8 cellular contexts compared by ENCODE assay signal in genomic region chr10:100347568-100348195, GRCh38. TPM values are rescaled to one million over a fixed set of nuclear protein-coding genes. Genes with fewer than 3 reads are reported as not detected.
DNase-seq lines count a peak whose midpoint lies in the region; ATAC-seq, FAIRE-seq and TF ChIP-seq lines count a peak whose summit lies in the region.

No MANE protein-coding gene starts in this region.

- DNase-seq in AG20443 (ENCODE audit: low spot score) (peak; percentile 52), H7 (no peak), activated B cell treated with CpG ODN at 0.5 μM for 24 hours (no peak), cardiac septum (ENCODE audit: low spot score) (peak; percentile 57), sigmoid colon (no peak), H54 (ENCODE audit: insufficient read length, low spot score) (no peak), midbrain (lab: John Stamatoyannopoulos, UW) (no peak)

- no peak for TF ChIP-seq EP300 in sigmoid colon (IDR thresholded peaks at IDR 0.05)

- H3K36me3 Mint-ChIP-seq in activated B cell treated with CpG ODN at 0.5 μM for 24 hours (ENCODE audit: low read depth) = peaks cover 34% of the 10 kb centered on the region

- ATAC-seq in activated B cell treated with CpG ODN at 0.5 μM for 24 hours (ENCODE audit: low read depth) = no peak
- no peak for ATAC-seq in HG02588 (IDR thresholded peaks at IDR 0.05; ENCODE audit: unreplicated experiment)

- peaks cover 3% of the 10 kb centered on the region for H3K27me3 Mint-ChIP-seq in activated B cell treated with CpG ODN at 0.5 μM for 24 hours

- H3K4me1 Mint-ChIP-seq in activated B cell treated with CpG ODN at 0.5 μM for 24 hours = peaks cover 19% of the 10 kb centered on the region

- FAIRE-seq in H54 (lab: Jason Lieb, UNC) = no peak

- H3K36me3 ChIP-seq in H7 (replicated peaks; ENCODE audit: control insufficient read depth, insufficient read depth, low read length) = peaks cover 44% of the 10 kb centered on the region
- no peaks in the 10 kb centered on the region for H3K36me3 ChIP-seq in sigmoid colon

- 8 to 14% methylated on average over 32 of the region's 32 CpGs for whole genome bisulfite sequencing in sigmoid colon, 2 donors

- H3K27ac ChIP-seq in sigmoid colon = peak overlapping the region in 3 of 4 donors; percentile 13 to 67 (median 64)

- intact Hi-C loops in activated B cell treated with CpG ODN at 0.5 μM for 24 hours (cut with micrococcal nuclease) = loop anchor here (1.0 to 2.0 kb wide), 5 partner anchors 9 to 133 kb away; partner anchors contain the start of gene BLOC1S2
- intact Hi-C loops in cardiac septum (cut with DNase I) = loop anchor here (2.0 to 10.0 kb wide), 2 partner anchors 25 to 167 kb away; partner anchors contain the start of gene SEC31B
- intact Hi-C loops in sigmoid colon (cut with DNase I) = no loop called here

- CTCF ChIA-PET in activated B cell treated with CpG ODN at 0.5 μM for 24 hours (lab: Charles Lee) = interaction anchor here (0.7 to 3.2 kb wide), 5 partner anchors 9 to 85 kb away, joined by 3 to 14 read pairs (median 3); no protein-coding TSS in a partner anchor

- H3K9me3 Mint-ChIP-seq in activated B cell treated with CpG ODN at 0.5 μM for 24 hours = no peaks in the 10 kb centered on the region

- TF ChIP-seq CTCF in activated B cell treated with CpG ODN at 0.5 μM for 24 hours (IDR thresholded peaks at IDR 0.05) = no peak
- no peak for TF ChIP-seq CTCF in sigmoid colon (IDR thresholded peaks at IDR 0.05)

- POLR2A ChIA-PET in activated B cell treated with CpG ODN at 0.5 μM for 24 hours (lab: Charles Lee) = interaction anchor here (1.0 to 3.4 kb wide), 6 partner anchors 10 to 353 kb away, joined by 3 to 22 read pairs (median 12); partner anchors contain the start of gene HIF1AN

- no peak for TF ChIP-seq POLR2A in sigmoid colon (IDR thresholded peaks at IDR 0.05)
- no peak for TF ChIP-seq POLR2A in H54 (IDR thresholded peaks at IDR 0.05; ENCODE audit: low read depth, low read length)

- H3K27me3 ChIP-seq in H7 (ENCODE audit: control insufficient read depth, insufficient read depth, low read length) (no peaks in the 10 kb centered on the region), sigmoid colon (peaks cover 0 to 28% (median 8%) of the 10 kb centered on the region in 3 donors)

- H3K4me3 ChIP-seq in H7 (ENCODE audit: insufficient read depth, low read depth, low read length) (peak overlapping the region; percentile 95), sigmoid colon (peak overlapping the region; percentile 32 to 61 (median 58))

- no peaks in the 10 kb centered on the region for H3K9me3 ChIP-seq in sigmoid colon

- peak overlapping the region; percentile 89 for H3K4me3 Mint-ChIP-seq in activated B cell treated with CpG ODN at 0.5 μM for 24 hours

- H3K27ac Mint-ChIP-seq in activated B cell treated with CpG ODN at 0.5 μM for 24 hours = peak overlapping the region; percentile 61

- peaks cover 0 to 30% (median 9%) of the 10 kb centered on the region in 4 donors for H3K4me1 ChIP-seq in sigmoid colon

RNA-seq across cellular contexts. Expression of gene SCD, which starts 0.6 kb away (rescaled TPM):
- total RNA-seq in H7 (2014; rRNA removed; shearing (Covaris generic)) = 215 and 258 TPM in 2 replicates
- 24.9 and 26.0 TPM in 2 replicates for total RNA-seq in activated B cell treated with CpG ODN at 0.5 μM for 24 hours
- 16.8 TPM for total RNA-seq in cardiac septum
- total RNA-seq in sigmoid colon = 10 to 100 TPM in 3 of 4 donors, 1 to 10 TPM in 1; 4.8 to 28.5 (median 12.5) TPM
- polyA plus RNA-seq in sigmoid colon = 100 to 1,000 TPM in 1 of 3 donors, 10 to 100 TPM in 1, 1 to 10 TPM in 1; 4.2 to 199 (median 15.7) TPM

RNA-seq across cellular contexts. Expression of gene PKD2L1, which starts 17.7 kb away (rescaled TPM):
- total RNA-seq in H7 (2014; rRNA removed; shearing (Covaris generic)) = not detected in 2 replicates
- total RNA-seq in activated B cell treated with CpG ODN at 0.5 μM for 24 hours (not detected in 2 replicates), cardiac septum (not detected), sigmoid colon (not detected)
- 1 to 10 TPM in 1 of 3 donors, under 1 TPM in 2; 0.31 to 4.2 (median 0.60) TPM for polyA plus RNA-seq in sigmoid colon

Comparison
In these comparisons a context has a peak if more than half of its experiments do, and no peak if none do; other contexts are left out.
1. DNase-seq: peak in AG20443 (single experiment) and cardiac septum (single experiment); none in H7 (single experiment), activated B cell treated with CpG ODN at 0.5 μM for 24 hours (single experiment), sigmoid colon (single experiment), H54 (single experiment) and midbrain (single experiment).